8 cellular contexts compared by ENCODE assay signal in genomic region chr18:10453885-10454772, GRCh38. TPM values are rescaled to one million over a fixed set of nuclear protein-coding genes. Genes with fewer than 3 reads are reported as not detected.
DNase-seq lines count a peak whose midpoint lies in the region; ATAC-seq and TF ChIP-seq lines count a peak whose summit lies in the region.

Gene APCDD1, plus strand, starts transcription at chr18:10454635. Its CDS starts 347 bp downstream, at chr18:10454982.

- H3K27me3 ChIP-seq in HUES64 (ENCODE audit: insufficient read depth, low read length) (peaks cover 66% of the 10 kb centered on the region), SJCRH30 (no peaks in the 10 kb centered on the region)

- H3K4me1 ChIP-seq in HUES64 (ENCODE audit: insufficient read depth, low read length) = peaks cover 26% of the 10 kb centered on the region
- no peaks in the 10 kb centered on the region for H3K4me1 ChIP-seq in SJCRH30

- H3K27ac ChIP-seq in HUES64 (ENCODE audit: low read depth, low read length) = no peak within 1 kb of the TSS
- H3K27ac ChIP-seq in SJCRH30 = no peak within 1 kb of the TSS

- H3K36me3 ChIP-seq in HUES64 (ENCODE audit: insufficient read depth, low read length) (no peaks in the 10 kb centered on the region), SJCRH30 (no peaks in the 10 kb centered on the region)

- no peak for ATAC-seq in HG02642 (IDR thresholded peaks at IDR 0.05; ENCODE audit: poor library complexity, unreplicated experiment)

- no peaks in the 10 kb centered on the region for H3K9me3 ChIP-seq in HUES64 (ENCODE audit: insufficient read depth, low read depth, low read length)
- H3K9me3 ChIP-seq in SJCRH30 (replicated peaks) = no peaks in the 10 kb centered on the region

- H3K9ac ChIP-seq in HUES64 (ENCODE audit: low read depth, low read length) = peak within 1 kb of the TSS; percentile 80

- H3K4me3 ChIP-seq in AG09309 (ENCODE audit: control insufficient read depth, low read depth, low read length) (peak within 1 kb of the TSS; percentile 45), HUES64 (ENCODE audit: low read length) (peak within 1 kb of the TSS; percentile 76), SJCRH30 (no peak within 1 kb of the TSS)

- 1% methylated on average over 75 of the region's 80 CpGs for WGBS in HUES64

- TF ChIP-seq CTCF in AG09309 (IDR thresholded peaks at IDR 0.05; ENCODE audit: control insufficient read depth, insufficient read depth, low read depth, low read length, missing control alignments) = no peak

- DNase-seq in AG09309 (ENCODE audit: low read depth) (no peak), amniotic epithelial cell (ENCODE audit: low read depth) (peak; percentile 22), hypothalamus (lab: John Stamatoyannopoulos, UW) (peak in 47 of 51 donors; percentile 24 to 85 (median 69)), putamen (ENCODE audit: low spot score) (peak; percentile 93), SJCRH30 (no peak)
- no peak for DNase-seq in stimulated activated CD4-positive, alpha-beta T cell treated with anti-CD3 and anti-CD28 coated beads, Interleukin-12 subunit alpha, Interleukin-12 subunit beta, amount 100 ng/mL, for 4 hours

RNA-seq across cellular contexts. Expression of gene APCDD1, which starts in this region (rescaled TPM):
- polyA plus RNA-seq in HUES64 (2013, experiment 1 of 2) = 16.6 TPM
- 16.7 TPM for polyA plus RNA-seq in HUES64 (2013, experiment 2 of 2)
- total RNA-seq in SJCRH30 (2014; rRNA removed; shearing (Covaris generic)) = not detected in 2 replicates

Comparison
In these comparisons a context has a peak if more than half of its experiments do, and no peak if none do; other contexts are left out.
1. DNase-seq: peak in amniotic epithelial cell (single experiment), hypothalamus (47 of 51) and putamen (single experiment); none in AG09309 (single experiment), SJCRH30 (0 of 2) and stimulated activated CD4-positive, alpha-beta T cell treated with anti-CD3 and anti-CD28 coated beads, Interleukin-12 subunit alpha, Interleukin-12 subunit beta, amount 100 ng/mL, for 4 hours (single experiment).